ENCODE assay signal across 18 cellular contexts in genomic region chr16:3756113-3756512, GRCh38.
"Had no signal": no experiment of that assay in that cellular context is flagged by ENCODE, and none has a peak within 500 bp of the region (broad histone marks: within the 10 kb centered on the region; RNA-seq: fewer than 3 reads in every experiment).

No MANE protein-coding gene starts in this region.

- H3K9me3 ChIP-seq: esophagus squamous epithelium, right atrium auricular region, suprapubic skin, thyroid gland had no signal

- DNase-seq: cerebellar nuclear complex; effector memory CD8-positive, alpha-beta T cell; esophagus squamous epithelium; foreskin keratinocyte; left colon; naive thymus-derived CD4-positive, alpha-beta T cell; nephron progenitor cell; stimulated activated CD4-positive, alpha-beta T cell treated with anti-CD3 and anti-CD28 coated beads, Interleukin-4, amount 100 ng/mL, for 1 hour; stimulated activated CD8-positive, alpha-beta memory T cell treated with anti-CD3 and anti-CD28 coated beads, Interleukin-4, amount 100 ng/mL, for 48 hours; stimulated activated naive CD8-positive, alpha-beta T cell treated with anti-CD3 and anti-CD28 coated beads, Interleukin-15, Interleukin-2, amounts not matched to agents 100 U/mL and 50 U/mL, for 24 hours; thyroid gland had no signal

- H3K4me3 Mint-ChIP-seq: dendritic cell treated with granulocyte-macrophage colony-stimulating factor and Interleukin-4, amounts not matched to agents 40 ng/mL and 50 ng/mL, for 4 days; effector memory CD8-positive, alpha-beta T cell; naive thymus-derived CD4-positive, alpha-beta T cell; nephron progenitor cell; stimulated activated effector memory CD8-positive, alpha-beta T cell treated with anti-CD3 and anti-CD28 coated beads, Interleukin-12 subunit alpha, Interleukin-12 subunit beta, amount 100 ng/mL, for 72 hours; type B pancreatic cell had no signal

- H3K27ac Mint-ChIP-seq: dendritic cell treated with granulocyte-macrophage colony-stimulating factor and Interleukin-4, amounts not matched to agents 40 ng/mL and 50 ng/mL, for 4 days; effector memory CD8-positive, alpha-beta T cell; nephron progenitor cell; stimulated activated effector memory CD8-positive, alpha-beta T cell treated with anti-CD3 and anti-CD28 coated beads, Interleukin-12 subunit alpha, Interleukin-12 subunit beta, amount 100 ng/mL, for 72 hours; type B pancreatic cell had no signal

- FAIRE-seq: colon, urothelium cell line had no signal

- ATAC-seq: effector memory CD8-positive, alpha-beta T cell; foreskin keratinocyte; left colon; naive thymus-derived CD4-positive, alpha-beta T cell; stimulated activated effector memory CD8-positive, alpha-beta T cell treated with anti-CD3 and anti-CD28 coated beads, Interleukin-12 subunit alpha, Interleukin-12 subunit beta, amount 100 ng/mL, for 72 hours; stimulated activated naive CD8-positive, alpha-beta T cell treated with anti-CD3 and anti-CD28 coated beads, Interleukin-15, Interleukin-2, amounts not matched to agents 100 U/mL and 50 U/mL, for 24 hours had no signal

- H3K27me3 Mint-ChIP-seq: dendritic cell treated with granulocyte-macrophage colony-stimulating factor and Interleukin-4, amounts not matched to agents 40 ng/mL and 50 ng/mL, for 4 days; effector memory CD8-positive, alpha-beta T cell; naive thymus-derived CD4-positive, alpha-beta T cell; type B pancreatic cell had no signal

- H3K9me3 Mint-ChIP-seq: dendritic cell treated with granulocyte-macrophage colony-stimulating factor and Interleukin-4, amounts not matched to agents 40 ng/mL and 50 ng/mL, for 4 days; effector memory CD8-positive, alpha-beta T cell; nephron progenitor cell; stimulated activated effector memory CD8-positive, alpha-beta T cell treated with anti-CD3 and anti-CD28 coated beads, Interleukin-12 subunit alpha, Interleukin-12 subunit beta, amount 100 ng/mL, for 72 hours; type B pancreatic cell had no signal

- H3K4me3 ChIP-seq: esophagus squamous epithelium, right atrium auricular region, suprapubic skin, thyroid gland had no signal

- H3K27ac ChIP-seq: esophagus squamous epithelium, foreskin keratinocyte, right atrium auricular region, suprapubic skin, thyroid gland had no signal

- H3K4me1 ChIP-seq: foreskin keratinocyte, suprapubic skin, thyroid gland had no signal

- H3K27me3 ChIP-seq: esophagus squamous epithelium, foreskin keratinocyte, right atrium auricular region, suprapubic skin, thyroid gland had no signal
